20 cellular contexts compared by ENCODE assay signal in the genomic region with DNA sequence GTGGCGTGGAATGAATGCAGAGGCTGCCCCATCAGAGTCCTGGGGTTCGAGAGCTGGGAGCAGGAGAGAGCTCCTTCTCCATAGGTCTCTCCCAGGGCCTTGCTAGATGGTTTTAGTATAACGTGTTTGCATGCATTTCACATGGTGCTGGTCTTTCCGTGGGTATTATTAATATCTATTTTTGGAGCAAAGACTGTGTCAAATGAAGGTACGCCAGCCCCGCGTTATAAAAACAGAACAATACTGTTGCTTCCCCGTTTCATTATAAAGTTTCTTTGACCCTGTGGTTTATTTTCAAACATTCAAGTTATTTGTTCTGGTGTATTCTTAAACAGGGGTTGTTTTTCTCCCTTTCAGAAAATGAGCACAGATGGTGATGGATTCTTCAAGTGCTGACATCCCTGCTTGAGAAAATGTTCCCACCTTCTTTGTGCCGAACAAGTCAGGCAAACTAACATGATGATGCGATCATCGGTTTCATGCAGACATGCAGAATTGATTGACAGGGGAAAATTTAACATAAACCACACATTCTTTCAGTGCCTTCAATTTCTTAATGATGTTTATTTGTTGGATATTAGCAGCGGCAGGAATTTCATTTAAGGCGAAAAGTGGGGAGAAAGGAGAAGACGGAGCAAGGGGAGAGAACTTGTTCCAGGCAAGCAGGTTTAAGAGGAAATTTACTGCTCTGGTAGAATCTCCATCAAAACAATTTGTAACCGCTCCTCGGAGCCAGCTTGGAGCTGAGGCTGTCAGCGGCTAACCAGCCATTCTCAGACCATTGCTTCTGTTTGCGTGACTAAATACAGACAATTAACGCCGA.
DNase-seq lines count a peak whose midpoint lies in the region; ATAC-seq, FAIRE-seq and TF ChIP-seq lines count a peak whose summit lies in the region.
"Had no signal": no experiment of that assay in that cellular context is flagged by ENCODE, and none has a peak within 500 bp of the region (broad histone marks: within the 10 kb centered on the region; RNA-seq: fewer than 3 reads in every experiment).

No MANE protein-coding gene starts in this region.

- TF ChIP-seq POLR2A in K562 (conservative IDR thresholded peaks at IDR 0.05), result no peak

- H4K20me1 ChIP-seq in K562 (replicated peaks; ENCODE audit: control insufficient read depth, insufficient read depth, low read length), result no peaks in the 10 kb centered on the region; the same call in 1 of the 2 replicates

- no peak overlapping the region for H3K27ac ChIP-seq in K562 (ENCODE audit: extremely low read depth, low read depth, low read length)
- peak overlapping the region; percentile 76 for H3K27ac ChIP-seq in temporal lobe (ENCODE audit: low read depth, low read length)
- H3K27ac ChIP-seq: C4-2B, HL-60, SK-N-MC had no signal

- H3K9me1 ChIP-seq in K562 (ENCODE audit: control insufficient read depth, insufficient read depth, low read length), result no peaks in the 10 kb centered on the region

- intact Hi-C loops in K562 (cut with micrococcal nuclease), result no loop called here

- H3K27ac Mint-ChIP-seq in glutamatergic neuron (ENCODE audit: unreplicated experiment), result peak overlapping the region; percentile 15

- H3K27me3 ChIP-seq in K562 (ENCODE audit: control insufficient read depth in 2 of 2, insufficient read depth in 2 of 2, low read length in 2 of 2), result peaks cover 3 to 7% of the 10 kb centered on the region in 2 experiments; a peak in 3 of 5 replicates

- TF ChIP-seq CTCF in K562 (IDR thresholded peaks at IDR 0.05 in 2 of 3, conservative IDR thresholded peaks at IDR 0.05 in 1 of 3; ENCODE audit: insufficient read depth in 2 of 3, low read depth in 1 of 3, low read length in 3 of 3) (no peak), glutamatergic neuron (IDR thresholded peaks at IDR 0.05; ENCODE audit: partially characterized antibody, unreplicated experiment) (no peak)

- no peak overlapping the region for H3K4me3 Mint-ChIP-seq in glutamatergic neuron (ENCODE audit: unreplicated experiment)
- H3K4me3 Mint-ChIP-seq: H9 had no signal

- no peak for TF ChIP-seq RAD21 in K562 (CRISPR knock-in tag; conservative IDR thresholded peaks at IDR 0.05 in 1 of 2, IDR thresholded peaks at IDR 0.05 in 1 of 2)

- peaks cover 14% of the 10 kb centered on the region for H3K4me1 Mint-ChIP-seq in glutamatergic neuron (ENCODE audit: low read depth, unreplicated experiment)

- H3K9me3 ChIP-seq in K562 (replicated peaks; ENCODE audit: control insufficient read depth, insufficient read depth, low read depth, low read length), result no peaks in the 10 kb centered on the region

- no peak overlapping the region for H3K4me2 ChIP-seq in K562 (ENCODE audit: insufficient read depth, low read length)

- WGBS in K562 (ENCODE audit: insufficient coverage, low coverage, missing lambda C conversion rate), result 4% methylated on average over 18 of the region's 20 CpGs

- DNase-seq in NCI-H2171 (lab: John Stamatoyannopoulos, UW) (peak; percentile 80), K562 (ENCODE audit: extremely low read depth in 1 of 4, low spot score in 3 of 4) (no peak), glutamatergic neuron (no peak)
- DNase-seq in stimulated activated naive CD4-positive, alpha-beta T cell treated with Interleukin-2 at 50 U/mL for 16 hours (lab: John Stamatoyannopoulos, UW), result no peak
- DNase-seq: AML-193, DND-41, GDM1, H9, NCI-H146, NCI-H2081, NCI-H510A treated with DMSO at 0.1 percent for 48 hours, NCI-H774, OCI-M1, Right ventricle myocardium superior had no signal

- in situ Hi-C loops in K562 (cut with MboI), result no loop called here

- H3K9ac ChIP-seq in K562 (ENCODE audit: insufficient read depth in 1 of 2, low read depth in 2 of 2, low read length in 2 of 2), result no peak overlapping the region

- H3K36me3 Mint-ChIP-seq in glutamatergic neuron (ENCODE audit: unreplicated experiment), result peaks cover 5% of the 10 kb centered on the region

- POLR2A ChIA-PET in K562 (lab: Yijun Ruan, JAX), result no interaction called here

- peaks cover 8% of the 10 kb centered on the region for H3K27me3 Mint-ChIP-seq in glutamatergic neuron (ENCODE audit: unreplicated experiment)

- no peaks in the 10 kb centered on the region for H3K79me2 ChIP-seq in K562 (ENCODE audit: control insufficient read depth, insufficient read depth, low read length)

- BruUV-seq in K562 (replicated peaks; lab: Mats Ljungman, UMichigan), result no TSS peak

- CTCF ChIA-PET in K562 (lab: Yijun Ruan, JAX; ENCODE audit: low intra/inter-chr PET ratio), result no interaction called here

- ATAC-seq in K562, result no peak
- no peak for ATAC-seq in GM19324 (IDR thresholded peaks at IDR 0.05; ENCODE audit: low FRiP score, unreplicated experiment)
- no peak for ATAC-seq in GM18502 (IDR thresholded peaks at IDR 0.05; ENCODE audit: poor library complexity, unreplicated experiment)

- no peaks in the 10 kb centered on the region for H3K4me1 ChIP-seq in K562 (replicated peaks in 1 of 2; ENCODE audit: control insufficient read depth in 2 of 2, insufficient read depth in 2 of 2, low read length in 2 of 2)

- FAIRE-seq in K562 (lab: Jason Lieb, UNC), result no peak

- H2AFZ ChIP-seq in K562 (ENCODE audit: low read depth, low read length), result no peak overlapping the region

- no peaks in the 10 kb centered on the region for H3K36me3 ChIP-seq in K562 (ENCODE audit: control insufficient read depth, insufficient read depth, low read length)

- no peaks in the 10 kb centered on the region for H3K9me3 Mint-ChIP-seq in glutamatergic neuron (ENCODE audit: unreplicated experiment)

- H3K4me3 ChIP-seq in K562, result no peak overlapping the region
- H3K4me3 ChIP-seq: SK-N-MC had no signal

- no peak for TF ChIP-seq EP300 in K562 (IDR thresholded peaks at IDR 0.05; ENCODE audit: low read length)

TF ChIP-seq in K562, 482 proteins besides CTCF, POLR2A, EP300 and RAD21:
- TF ChIP-seq, protein P1, sequence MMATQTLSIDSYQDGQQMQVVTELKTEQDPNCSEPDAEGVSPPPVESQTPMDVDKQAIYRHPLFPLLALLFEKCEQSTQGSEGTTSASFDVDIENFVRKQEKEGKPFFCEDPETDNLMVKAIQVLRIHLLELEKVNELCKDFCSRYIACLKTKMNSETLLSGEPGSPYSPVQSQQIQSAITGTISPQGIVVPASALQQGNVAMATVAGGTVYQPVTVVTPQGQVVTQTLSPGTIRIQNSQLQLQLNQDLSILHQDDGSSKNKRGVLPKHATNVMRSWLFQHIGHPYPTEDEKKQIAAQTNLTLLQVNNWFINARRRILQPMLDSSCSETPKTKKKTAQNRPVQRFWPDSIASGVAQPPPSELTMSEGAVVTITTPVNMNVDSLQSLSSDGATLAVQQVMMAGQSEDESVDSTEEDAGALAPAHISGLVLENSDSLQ (IDR thresholded peaks at IDR 0.05), result peak; percentile 47
- no peak for TF ChIP-seq TARDBP (IDR thresholded peaks at IDR 0.05)
